In the genomic region with DNA sequence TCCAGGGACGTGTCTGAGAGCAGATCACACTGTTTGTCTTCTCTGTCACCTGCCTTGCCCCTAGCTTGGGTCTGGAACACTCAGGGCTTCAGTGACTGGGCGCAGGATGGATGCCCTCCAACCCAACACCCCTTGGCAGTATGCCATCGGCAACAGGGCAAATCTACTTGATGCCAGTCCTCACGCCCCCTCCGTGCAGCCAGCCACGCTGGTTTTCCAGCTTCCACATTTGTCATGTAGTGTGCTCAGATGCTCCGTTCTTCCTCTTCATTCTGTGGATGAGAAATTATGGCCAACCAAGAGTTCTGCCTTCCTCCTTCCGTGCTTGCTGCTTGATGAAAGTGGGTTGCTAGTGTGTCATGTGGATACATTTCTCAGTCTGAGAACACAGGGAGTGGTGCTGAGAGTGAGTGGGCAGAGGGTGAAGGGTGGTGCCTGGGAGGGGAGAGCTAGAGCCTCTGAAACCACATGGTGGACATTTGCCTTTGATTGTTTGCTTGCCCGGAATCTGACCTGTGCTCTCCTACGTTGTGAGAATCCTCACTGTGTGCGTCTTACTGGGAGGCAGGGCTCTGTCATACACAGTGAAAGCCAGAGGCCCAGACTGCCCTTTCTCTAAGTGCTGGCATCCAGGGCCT, we compare ENCODE assay signal across 1 cellular context.
TF ChIP-seq lines count a peak whose summit lies in the region.

No MANE protein-coding gene starts in this region.

TF ChIP-seq in GM23338, 12 proteins besides CTCF, POLR2A, EP300 and RAD21 (continued from another document):
- TF ChIP-seq JUNB (IDR thresholded peaks at IDR 0.05; ENCODE audit: unreplicated experiment), result no peak
